11 cellular contexts compared by ENCODE assay signal in the genomic region with DNA sequence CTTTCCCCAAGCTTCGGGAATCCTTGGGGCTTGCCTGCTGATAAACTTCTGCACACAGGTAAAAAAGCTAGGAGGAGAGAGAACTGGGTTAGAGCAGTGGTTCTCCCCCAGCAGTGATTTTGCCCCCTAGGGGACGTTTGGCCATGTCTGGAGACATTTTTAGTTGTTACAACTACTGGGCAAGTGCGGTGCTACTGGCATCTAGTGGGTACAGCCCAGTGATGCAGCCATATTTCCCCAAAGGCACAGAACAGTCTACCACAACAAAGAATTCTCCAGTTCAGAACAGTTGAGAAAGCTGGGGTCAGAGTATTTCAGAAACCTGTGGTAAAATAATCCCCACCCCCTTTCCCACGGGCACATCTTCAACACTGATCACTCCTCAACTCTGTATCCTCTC. TPM values are rescaled to one million over a fixed set of nuclear protein-coding genes. Genes with fewer than 3 reads are reported as not detected.
DNase-seq lines count a peak whose midpoint lies in the region; ATAC-seq and TF ChIP-seq lines count a peak whose summit lies in the region.
"Had no signal": no experiment of that assay in that cellular context is flagged by ENCODE, and none has a peak within 500 bp of the region (broad histone marks: within the 10 kb centered on the region; RNA-seq: fewer than 3 reads in every experiment).

No MANE protein-coding gene starts in this region.

- H3K9me2 ChIP-seq in DOHH2 (replicated peaks; ENCODE audit: control insufficient read depth, low read length), result no peaks in the 10 kb centered on the region

- H3K27ac Mint-ChIP-seq in activated CD8-positive, alpha-beta T cell treated with anti-CD3 and anti-CD28 coated beads, Interleukin-2, amount 10 ng/mL, durations not matched to agents 7 days and 5 days, result no peak overlapping the region
- no peak overlapping the region for H3K27ac Mint-ChIP-seq in naive B cell

- POLR2A ChIA-PET in activated CD8-positive, alpha-beta T cell treated with anti-CD3 and anti-CD28 coated beads, Interleukin-2, amount 10 ng/mL, durations not matched to agents 7 days and 5 days (lab: Charles Lee), result interaction anchor here (0.9 kb wide), 1 partner anchor 16 kb away, joined by 3 read pairs; no protein-coding TSS in a partner anchor

- peaks cover 7% of the 10 kb centered on the region for H3K36me3 Mint-ChIP-seq in activated CD8-positive, alpha-beta T cell treated with anti-CD3 and anti-CD28 coated beads, Interleukin-2, amount 10 ng/mL, durations not matched to agents 7 days and 5 days (ENCODE audit: low read depth)
- peaks cover 12 to 16% of the 10 kb centered on the region in 2 donors for H3K36me3 Mint-ChIP-seq in naive B cell

- no peaks in the 10 kb centered on the region for H3K9me3 Mint-ChIP-seq in activated CD8-positive, alpha-beta T cell treated with anti-CD3 and anti-CD28 coated beads, Interleukin-2, amount 10 ng/mL, durations not matched to agents 7 days and 5 days (ENCODE audit: insufficient read depth)
- peaks cover 0 to 6% (median 0%) of the 10 kb centered on the region in 7 donors for H3K9me3 Mint-ChIP-seq in naive B cell

- no peaks in the 10 kb centered on the region for H3F3A ChIP-seq in DOHH2 (ENCODE audit: control insufficient read depth, insufficient read depth)

- peaks cover 30% of the 10 kb centered on the region for H3K4me1 ChIP-seq in DOHH2 (ENCODE audit: control insufficient read depth, low read length)
- H3K4me1 ChIP-seq in adrenal gland (replicated peaks in 1 of 2), result peaks cover 4 to 8% of the 10 kb centered on the region in 2 donors

- intact Hi-C loops in adrenal gland (cut with DNase I), result no loop called here

- no peak overlapping the region for H3K4me3 ChIP-seq in DOHH2 (ENCODE audit: low read length)
- no peak overlapping the region for H3K4me3 ChIP-seq in LNCaP clone FGC (ENCODE audit: low read depth, low read length)
- no peak overlapping the region for H3K4me3 ChIP-seq in adrenal gland

- TF ChIP-seq POLR2A in adrenal gland (IDR thresholded peaks at IDR 0.05), result no peak

- no peaks in the 10 kb centered on the region for H4K20me1 ChIP-seq in DOHH2 (ENCODE audit: control insufficient read depth, insufficient read depth, low read depth, low read length)

- peak; percentile 72 for ATAC-seq in activated CD8-positive, alpha-beta T cell treated with anti-CD3 and anti-CD28 coated beads, Interleukin-2, amount 10 ng/mL, durations not matched to agents 7 days and 5 days
- ATAC-seq in naive B cell (ENCODE audit: low read depth in 2 of 2) (peak; percentile 20 to 43), GM18873 (IDR thresholded peaks at IDR 0.05; ENCODE audit: low FRiP score, unreplicated experiment) (no peak)

- 78 to 82% (median 80%) methylated on average over 4 of the region's 4 CpGs for WGBS in adrenal gland, 4 donors

- H3K36me3 ChIP-seq in DOHH2 (ENCODE audit: control insufficient read depth, low read length) (peaks cover 16% of the 10 kb centered on the region), adrenal gland (replicated peaks in 1 of 2) (peaks cover 0 to 83% of the 10 kb centered on the region in 2 donors)

- H3K79me2 ChIP-seq in DOHH2 (ENCODE audit: control insufficient read depth, low read length), result no peaks in the 10 kb centered on the region

- peaks cover 39% of the 10 kb centered on the region for H3K4me1 Mint-ChIP-seq in activated CD8-positive, alpha-beta T cell treated with anti-CD3 and anti-CD28 coated beads, Interleukin-2, amount 10 ng/mL, durations not matched to agents 7 days and 5 days (ENCODE audit: low read depth)
- peaks cover 24 to 41% (median 30%) of the 10 kb centered on the region in 3 donors for H3K4me1 Mint-ChIP-seq in naive B cell

- CTCF ChIA-PET in activated CD8-positive, alpha-beta T cell treated with anti-CD3 and anti-CD28 coated beads, Interleukin-2, amount 10 ng/mL, durations not matched to agents 7 days and 5 days (lab: Charles Lee), result interaction anchor here (0.7 to 4.1 kb wide), 13 partner anchors 8 to 173 kb away, joined by 3 to 20 read pairs (median 5); no protein-coding TSS in a partner anchor

- peaks cover 14% of the 10 kb centered on the region for H3K27me3 Mint-ChIP-seq in activated CD8-positive, alpha-beta T cell treated with anti-CD3 and anti-CD28 coated beads, Interleukin-2, amount 10 ng/mL, durations not matched to agents 7 days and 5 days (ENCODE audit: low read depth)
- no peaks in the 10 kb centered on the region for H3K27me3 Mint-ChIP-seq in naive B cell

- DNase-seq in LNCaP clone FGC (ENCODE audit: low read depth), result no peak
- DNase-seq in activated CD8-positive, alpha-beta T cell treated with anti-CD3 and anti-CD28 coated beads, Interleukin-2, amount 10 ng/mL, durations not matched to agents 7 days and 5 days, result peak; percentile 69
- DNase-seq in naive B cell, result peak; percentile 2
- DNase-seq in hypothalamus (lab: John Stamatoyannopoulos, UW), result no peak
- no peak for DNase-seq in adrenal gland
- no peak for DNase-seq in NCI-H774 (lab: John Stamatoyannopoulos, UW)
- DNase-seq: H7 had no signal

- TF ChIP-seq CTCF in DOHH2 (IDR thresholded peaks at IDR 0.05; ENCODE audit: low read depth, low read length, poor library complexity, severe bottlenecking), result peak; percentile 52
- TF ChIP-seq CTCF in LNCaP clone FGC (IDR thresholded peaks at IDR 0.05; ENCODE audit: control insufficient read depth, extremely low read depth, insufficient read depth), result 0 out of 2 replicates have a peak, but pooled peaks have one; percentile 19
- TF ChIP-seq CTCF in adrenal gland (IDR thresholded peaks at IDR 0.05), result no peak

- H3K27me3 ChIP-seq in DOHH2 (ENCODE audit: control insufficient read depth, low read length) (no peaks in the 10 kb centered on the region), adrenal gland (no peaks in the 10 kb centered on the region)

- no peak overlapping the region for H3K4me3 Mint-ChIP-seq in activated CD8-positive, alpha-beta T cell treated with anti-CD3 and anti-CD28 coated beads, Interleukin-2, amount 10 ng/mL, durations not matched to agents 7 days and 5 days
- H3K4me3 Mint-ChIP-seq in naive B cell, result peak overlapping the region in 2 of 8 donors; percentile 42 to 73

- H3K4me2 ChIP-seq in DOHH2 (ENCODE audit: low read length), result no peak overlapping the region

- H3K9me3 ChIP-seq in DOHH2 (ENCODE audit: control insufficient read depth, insufficient read depth, low read length) (no peaks in the 10 kb centered on the region), adrenal gland (replicated peaks in 1 of 3) (no peaks in the 10 kb centered on the region)

- H3K27ac ChIP-seq in DOHH2 (ENCODE audit: low read depth, low read length) (no peak overlapping the region), adrenal gland (no peak overlapping the region)

RNA-seq across cellular contexts. Expression of a gene that starts 41.3 kb away (rescaled TPM):
- total RNA-seq in activated CD8-positive, alpha-beta T cell treated with anti-CD3 and anti-CD28 coated beads, Interleukin-2, amount 10 ng/mL, durations not matched to agents 7 days and 5 days, result not detected
- polyA plus RNA-seq in naive B cell (ENCODE audit: low read depth in 6 of 6), result not detected
- under 1 TPM in 4 of 8 donors, not detected in 4; 0.11 to 0.39 (median 0.23) TPM for total RNA-seq in adrenal gland
- 1 to 10 TPM in 2 of 3 donors, under 1 TPM in 1; 0.20 to 4.6 (median 1.2) TPM for polyA plus RNA-seq in adrenal gland
- total RNA-seq: bronchial epithelial cell, H7, NCI-H460 had no signal

Comparison
In these comparisons a context has a peak if more than half of its experiments do, and no peak if none do; other contexts are left out.
1. CTCF ChIP-seq: peak in DOHH2 (single experiment) and LNCaP clone FGC (single experiment); none in adrenal gland (0 of 6).
2. DNase-seq: peak in activated CD8-positive, alpha-beta T cell treated with anti-CD3 and anti-CD28 coated beads, Interleukin-2, amount 10 ng/mL, durations not matched to agents 7 days and 5 days (single experiment) and naive B cell (single experiment); none in LNCaP clone FGC (single experiment), hypothalamus (0 of 51), adrenal gland (0 of 7) and NCI-H774 (single experiment).